15 cellular contexts compared by ENCODE assay signal in genomic region chr5:125337222-125337768, GRCh38.
"Had no signal": no experiment of that assay in that cellular context is flagged by ENCODE, and none has a peak within 500 bp of the region (broad histone marks: within the 10 kb centered on the region; RNA-seq: fewer than 3 reads in every experiment).

No MANE protein-coding gene starts in this region.

- H3K27ac ChIP-seq: coronary artery, foreskin keratinocyte, pancreas, tibial artery had no signal

- H3K9me3 ChIP-seq: esophagus muscularis mucosa, pancreas, tibial artery had no signal

- FAIRE-seq: pancreas had no signal

- H3K4me1 ChIP-seq: foreskin keratinocyte, pancreas had no signal

- ATAC-seq: activated T-cell treated with anti-CD3 and anti-CD28 coated beads, Interleukin-2, amount 50 U/mL, for 4 hours; foreskin keratinocyte; pancreas had no signal

- H3K27me3 ChIP-seq: esophagus muscularis mucosa, foreskin keratinocyte, pancreas, tibial artery had no signal

- DNase-seq: activated CD4-positive, alpha-beta memory T cell treated with anti-CD3 and anti-CD28 coated beads, Interleukin-2, amount 10 ng/mL, durations not matched to agents 7 days and 5 days; activated CD4-positive, alpha-beta T cell treated with anti-CD3 and anti-CD28 coated beads for 36 hours; activated effector memory CD4-positive, alpha-beta T cell treated with Interleukin-2 at 50 U/mL for 16 hours; activated T-cell treated with anti-CD3 and anti-CD28 coated beads, Interleukin-2, amount 50 U/mL, for 4 hours; central memory CD4-positive, alpha-beta T cell; effector CD4-positive, alpha-beta T cell; foreskin keratinocyte; glutamatergic neuron; hypothalamus; pancreas; retina; stimulated activated CD4-positive, alpha-beta T cell treated with anti-CD3 and anti-CD28 coated beads, Interleukin-2, amount 100 ng/mL, for 48 hours; tibial artery had no signal

- H3K4me3 ChIP-seq: coronary artery, esophagus muscularis mucosa, pancreas, tibial artery had no signal

- H3K36me3 ChIP-seq: esophagus muscularis mucosa, pancreas, tibial artery had no signal
